In genomic region chrX:119602701-119603255, GRCh38 we compare ENCODE assay signal across 19 cellular contexts. TPM values are rescaled to one million over a fixed set of nuclear protein-coding genes. Genes with fewer than 3 reads are reported as not detected.
DNase-seq lines count a peak whose midpoint lies in the region; ATAC-seq and TF ChIP-seq lines count a peak whose summit lies in the region.
"Had no signal": no experiment of that assay in that cellular context is flagged by ENCODE, and none has a peak within 500 bp of the region (broad histone marks: within the 10 kb centered on the region; RNA-seq: fewer than 3 reads in every experiment).

No MANE protein-coding gene starts in this region.

- no peaks in the 10 kb centered on the region for H3K9me3 Mint-ChIP-seq in stimulated activated memory B cell treated with anti-CD40 and anti-IgM and Interleukin-4, amounts not matched to agents 10 μg/mL and 1 μg/mL and 100 μg/mL, for 72 hours
- H3K9me3 Mint-ChIP-seq: CD4-positive, alpha-beta T cell had no signal

- H3K27me3 ChIP-seq in SJCRH30 (no peaks in the 10 kb centered on the region), foreskin keratinocyte (no peaks in the 10 kb centered on the region)
- H3K27me3 ChIP-seq: BE2C had no signal

- WGBS in lower leg skin, 2 donors = 57 to 59% methylated on average over 9 of the region's 9 CpGs

- no peaks in the 10 kb centered on the region for H3K9me3 ChIP-seq in SJCRH30 (replicated peaks)
- H3K9me3 ChIP-seq: BE2C, HAP-1 had no signal

- ATAC-seq in foreskin keratinocyte (peak; percentile 5), HG03342 (IDR thresholded peaks at IDR 0.05; ENCODE audit: unreplicated experiment) (no peak)
- ATAC-seq in stimulated activated memory B cell treated with anti-CD40 and anti-IgM and Interleukin-4, amounts not matched to agents 10 μg/mL and 1 μg/mL and 100 μg/mL, for 72 hours = no peak
- ATAC-seq: Panc1, Right ventricle myocardium inferior, SK-N-SH treated with all-trans-retinoic acid at 6 μM for 48 hours had no signal

- peak overlapping the region; percentile 34 for H3K27ac ChIP-seq in SJCRH30
- peak overlapping the region; percentile 28 for H3K27ac ChIP-seq in foreskin keratinocyte

- H3K36me3 ChIP-seq in SJCRH30 = peaks cover 31% of the 10 kb centered on the region
- H3K36me3 ChIP-seq: BE2C had no signal

- H3K4me3 ChIP-seq in SJCRH30 (no peak overlapping the region), lower leg skin (ENCODE audit: low read depth, poor library complexity, severe bottlenecking) (no peak overlapping the region)
- H3K4me3 ChIP-seq: HAP-1 had no signal

- DNase-seq in M059J (ENCODE audit: low read depth) (peak; percentile 24), SJCRH30 (peak; percentile 51 to 57), foreskin keratinocyte (peak in 1 of 2 donors; percentile 47), lower leg skin (ENCODE audit: low spot score in 2 of 2) (no peak), NCI-H2081 (lab: John Stamatoyannopoulos, UW) (no peak)
- DNase-seq: BE2C; CD4-positive, alpha-beta T cell; DMS53; KG1; NCI-H1105; NCI-H187; NCI-H345; NCI-H526 treated with DMSO at 0.1 percent for 48 hours had no signal

- H3K4me1 Mint-ChIP-seq in stimulated activated memory B cell treated with anti-CD40 and anti-IgM and Interleukin-4, amounts not matched to agents 10 μg/mL and 1 μg/mL and 100 μg/mL, for 72 hours = peaks cover 29% of the 10 kb centered on the region

- H3K36me3 Mint-ChIP-seq in stimulated activated memory B cell treated with anti-CD40 and anti-IgM and Interleukin-4, amounts not matched to agents 10 μg/mL and 1 μg/mL and 100 μg/mL, for 72 hours = no peaks in the 10 kb centered on the region

- peaks cover 16% of the 10 kb centered on the region for H3K4me1 ChIP-seq in SJCRH30
- peaks cover 5% of the 10 kb centered on the region for H3K4me1 ChIP-seq in foreskin keratinocyte
- H3K4me1 ChIP-seq: BE2C had no signal

- H3K27ac Mint-ChIP-seq in stimulated activated memory B cell treated with anti-CD40 and anti-IgM and Interleukin-4, amounts not matched to agents 10 μg/mL and 1 μg/mL and 100 μg/mL, for 72 hours = peak overlapping the region; percentile 42
- H3K27ac Mint-ChIP-seq: CD4-positive, alpha-beta T cell had no signal

- TF ChIP-seq CTCF in foreskin keratinocyte (conservative IDR thresholded peaks at IDR 0.05) = no peak
- no peak for TF ChIP-seq CTCF in lower leg skin (IDR thresholded peaks at IDR 0.05)

- H3K27me3 Mint-ChIP-seq in stimulated activated memory B cell treated with anti-CD40 and anti-IgM and Interleukin-4, amounts not matched to agents 10 μg/mL and 1 μg/mL and 100 μg/mL, for 72 hours = no peaks in the 10 kb centered on the region
- H3K27me3 Mint-ChIP-seq: CD4-positive, alpha-beta T cell had no signal

- TF ChIP-seq POLR2A in lower leg skin (IDR thresholded peaks at IDR 0.05) = no peak

- no peak overlapping the region for H3K4me3 Mint-ChIP-seq in stimulated activated memory B cell treated with anti-CD40 and anti-IgM and Interleukin-4, amounts not matched to agents 10 μg/mL and 1 μg/mL and 100 μg/mL, for 72 hours

- intact Hi-C loops in lower leg skin (cut with DNase I; ENCODE audit: low total_unique reads) = loop anchor here (5.0 kb wide), 1 partner anchor 130 kb away; no protein-coding TSS in a partner anchor

RNA-seq across cellular contexts. Expression of gene NKRF, which starts 3.4 kb away (rescaled TPM):
- total RNA-seq in M059J (2014; rRNA removed; shearing (Covaris generic)) = 9.0 and 15.7 TPM in 2 replicates
- 27.7 and 27.8 TPM in 2 replicates for total RNA-seq in SJCRH30 (2014; rRNA removed; shearing (Covaris generic))
- total RNA-seq in foreskin keratinocyte (12.8 and 13.8 TPM in 2 replicates), lower leg skin (10 to 100 TPM in 2 of 4 donors, 1 to 10 TPM in 2; 8.9 to 16.6 (median 10.4) TPM)
- 5.4 and 6.5 TPM in 2 replicates for polyA plus RNA-seq in foreskin keratinocyte

RNA-seq across cellular contexts. Expression of gene UBE2A, which starts 28.4 kb away (rescaled TPM):
- 110 and 132 TPM in 2 replicates for total RNA-seq in M059J (2014; rRNA removed; shearing (Covaris generic))
- 85.1 and 90.5 TPM in 2 replicates for total RNA-seq in SJCRH30 (2014; rRNA removed; shearing (Covaris generic))
- total RNA-seq in foreskin keratinocyte (59.0 and 59.4 TPM in 2 replicates), lower leg skin (10 to 100 TPM; 20.6 to 24.4 (median 22.4) TPM)
- polyA plus RNA-seq in foreskin keratinocyte = 61.2 and 65.4 TPM in 2 replicates

RNA-seq across cellular contexts. Expression of gene STEEP1, which starts 37.6 kb away (rescaled TPM):
- total RNA-seq in M059J (2014; rRNA removed; shearing (Covaris generic)) = 66.6 and 87.6 TPM in 2 replicates
- total RNA-seq in SJCRH30 (2014; rRNA removed; shearing (Covaris generic)) = 88.9 and 91.5 TPM in 2 replicates
- total RNA-seq in foreskin keratinocyte = 26.2 and 26.5 TPM in 2 replicates
- 12.6 and 13.9 TPM in 2 replicates for polyA plus RNA-seq in foreskin keratinocyte
- total RNA-seq in lower leg skin = 10 to 100 TPM; 25.9 to 29.4 (median 27.8) TPM

Comparison
In these comparisons a context has a peak if more than half of its experiments do, and no peak if none do; other contexts are left out.
1. DNase-seq: peak in M059J (single experiment) and SJCRH30 (2 of 2); none in lower leg skin (0 of 2) and NCI-H2081 (0 of 2).